8 cellular contexts compared by ENCODE assay signal in the genomic region with DNA sequence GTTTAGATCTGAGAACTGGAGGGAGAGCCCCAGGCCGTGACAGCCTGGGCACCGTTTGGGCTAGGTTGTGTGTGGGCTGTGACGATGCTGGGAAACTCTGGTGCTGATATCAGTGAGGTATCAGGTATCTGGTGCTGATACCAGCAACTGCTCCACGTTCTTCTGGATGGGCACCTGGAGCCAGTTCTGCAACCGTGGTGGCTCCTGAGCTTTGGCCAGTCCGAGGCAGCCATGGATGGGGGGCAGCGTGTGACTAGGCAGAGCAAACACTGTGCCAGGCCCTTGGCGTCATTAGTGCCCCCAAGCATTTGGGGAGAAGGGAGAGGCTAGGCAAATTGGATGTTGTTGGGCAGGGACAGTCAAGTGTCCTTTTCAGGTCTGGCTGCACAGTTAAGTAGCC. TPM values are rescaled to one million over a fixed set of nuclear protein-coding genes. Genes with fewer than 3 reads are reported as not detected.
DNase-seq lines count a peak whose midpoint lies in the region; ATAC-seq lines count a peak whose summit lies in the region.

No MANE protein-coding gene starts in this region.

- no peak overlapping the region; the same call in 1 of the 2 replicates for H2AFZ ChIP-seq in Karpas-422 (ENCODE audit: low read length)

- H3K79me2 ChIP-seq in Karpas-422 (ENCODE audit: low read length), result peaks cover 40% of the 10 kb centered on the region

- H3K27me3 Mint-ChIP-seq in natural killer cell treated with Interleukin-12 subunit alpha and Interleukin-12 subunit beta and Interleukin-15 and Interleukin-18, amount 100 ng/mL, for 72 hours, result no peaks in the 10 kb centered on the region

- H3K9ac ChIP-seq in BLaER1, result peak overlapping the region; percentile 88
- H3K9ac ChIP-seq in Karpas-422 (ENCODE audit: low read length), result peak overlapping the region; percentile 94

- H3K27ac ChIP-seq in BLaER1, result peak overlapping the region; percentile 80
- no peak overlapping the region for H3K27ac ChIP-seq in Karpas-422 (ENCODE audit: low read length)
- H3K27ac ChIP-seq in cingulate gyrus (ENCODE audit: low read depth, low read length), result peak overlapping the region; percentile 67

- H3K4me2 ChIP-seq in BLaER1, result peak overlapping the region; percentile 96
- H3K4me2 ChIP-seq in Karpas-422 (ENCODE audit: low read depth, low read length, poor library complexity, severe bottlenecking), result peak overlapping the region; percentile 91

- H3K9me3 ChIP-seq in BLaER1 (peaks cover 30% of the 10 kb centered on the region), Karpas-422 (ENCODE audit: low read length) (peaks cover 6% of the 10 kb centered on the region; the same call in 1 of the 2 replicates)

- H3K9me3 Mint-ChIP-seq in natural killer cell treated with Interleukin-12 subunit alpha and Interleukin-12 subunit beta and Interleukin-15 and Interleukin-18, amount 100 ng/mL, for 72 hours, result peaks cover 7% of the 10 kb centered on the region

- peak overlapping the region; percentile 86 for H3K4me3 ChIP-seq in BLaER1
- peak overlapping the region; percentile 89 for H3K4me3 ChIP-seq in Karpas-422 (ENCODE audit: low read length)

- H3K4me1 ChIP-seq in BLaER1 (peaks cover 46% of the 10 kb centered on the region), Karpas-422 (ENCODE audit: low read length) (peaks cover 26% of the 10 kb centered on the region)

- H3K4me1 Mint-ChIP-seq in natural killer cell treated with Interleukin-12 subunit alpha and Interleukin-12 subunit beta and Interleukin-15 and Interleukin-18, amount 100 ng/mL, for 72 hours (ENCODE audit: low read depth in 2 of 2), result peaks cover 20 to 40% of the 10 kb centered on the region in 2 donors

- DNase-seq in Karpas-422 (no peak), DMS 273 treated with DMSO at 0.1 percent for 48 hours (lab: John Stamatoyannopoulos, UW) (no peak), DMS114 treated with DMSO at 0.1 percent for 48 hours (lab: John Stamatoyannopoulos, UW; ENCODE audit: unreplicated experiment) (no peak), NCI-H2081 (lab: John Stamatoyannopoulos, UW) (no peak), SW480 (ENCODE audit: low spot score) (no peak)
- DNase-seq in natural killer cell treated with Interleukin-12 subunit alpha and Interleukin-12 subunit beta and Interleukin-15 and Interleukin-18, amount 100 ng/mL, for 72 hours (ENCODE audit: low spot score), result no peak

- no peaks in the 10 kb centered on the region for H3K9me2 ChIP-seq in Karpas-422 (replicated peaks; ENCODE audit: insufficient read depth, low read length)

- H3K27me3 ChIP-seq in BLaER1 (no peaks in the 10 kb centered on the region), Karpas-422 (ENCODE audit: low read length) (no peaks in the 10 kb centered on the region)

- H3K36me3 Mint-ChIP-seq in natural killer cell treated with Interleukin-12 subunit alpha and Interleukin-12 subunit beta and Interleukin-15 and Interleukin-18, amount 100 ng/mL, for 72 hours, result peaks cover 15% of the 10 kb centered on the region

- H3K36me3 ChIP-seq in BLaER1 (peaks cover 20% of the 10 kb centered on the region), Karpas-422 (ENCODE audit: insufficient read depth, low read length) (no peaks in the 10 kb centered on the region)

- peak overlapping the region; percentile 74 for H3K4me3 Mint-ChIP-seq in natural killer cell treated with Interleukin-12 subunit alpha and Interleukin-12 subunit beta and Interleukin-15 and Interleukin-18, amount 100 ng/mL, for 72 hours

- H3K27ac Mint-ChIP-seq in natural killer cell treated with Interleukin-12 subunit alpha and Interleukin-12 subunit beta and Interleukin-15 and Interleukin-18, amount 100 ng/mL, for 72 hours, result peak overlapping the region; percentile 29 to 63

- no peak for ATAC-seq in natural killer cell treated with Interleukin-12 subunit alpha and Interleukin-12 subunit beta and Interleukin-15 and Interleukin-18, amount 100 ng/mL, for 72 hours

- H4K20me1 ChIP-seq in BLaER1, result peaks cover 47% of the 10 kb centered on the region
- no peaks in the 10 kb centered on the region for H4K20me1 ChIP-seq in Karpas-422 (ENCODE audit: insufficient read depth, low read depth, low read length)

RNA-seq across cellular contexts. Expression of a gene that starts 57.9 kb away (rescaled TPM):
- 0.71 TPM in 1 of 2 replicates, not detected in the other for total RNA-seq in Karpas-422 (2014; rRNA removed; shearing (Covaris generic); ENCODE audit: low replicate concordance)
- under 1 TPM; 0.10 to 0.28 TPM for total RNA-seq in natural killer cell treated with Interleukin-12 subunit alpha and Interleukin-12 subunit beta and Interleukin-15 and Interleukin-18, amount 100 ng/mL, for 72 hours
